In the genomic region with DNA sequence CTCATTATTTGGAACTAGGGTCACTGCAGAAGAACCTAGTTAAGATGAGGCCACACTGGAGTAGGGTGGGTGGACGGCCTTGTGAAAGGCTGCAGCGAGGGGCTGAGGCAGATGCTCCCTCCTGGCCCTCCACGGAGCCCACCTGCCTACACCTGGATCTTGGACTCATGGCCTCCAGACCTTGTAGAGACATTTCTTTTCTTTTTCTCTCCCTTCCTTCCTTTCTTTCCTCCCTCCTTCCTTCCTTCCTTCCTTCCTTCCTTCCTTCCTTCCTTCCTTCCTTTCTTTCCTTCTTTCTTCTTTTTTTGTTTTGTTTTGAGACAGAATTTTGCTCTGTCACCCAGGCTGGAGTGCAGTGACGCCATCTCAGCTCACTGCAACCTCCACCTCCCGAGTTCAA, we compare ENCODE assay signal across 13 cellular contexts. TPM values are rescaled to one million over a fixed set of nuclear protein-coding genes. Genes with fewer than 3 reads are reported as not detected.
DNase-seq lines count a peak whose midpoint lies in the region; ATAC-seq and TF ChIP-seq lines count a peak whose summit lies in the region.
"Had no signal": no experiment of that assay in that cellular context is flagged by ENCODE, and none has a peak within 500 bp of the region (broad histone marks: within the 10 kb centered on the region; RNA-seq: fewer than 3 reads in every experiment).

No MANE protein-coding gene starts in this region.

- no peak for TF ChIP-seq CTCF in heart right ventricle (IDR thresholded peaks at IDR 0.05)
- no peak for TF ChIP-seq CTCF in WTC11 (IDR thresholded peaks at IDR 0.05)
- TF ChIP-seq CTCF in type B pancreatic cell (conservative IDR thresholded peaks at IDR 0.05), result no peak
- no peak for TF ChIP-seq CTCF in spleen (IDR thresholded peaks at IDR 0.05 in 8 of 11, conservative IDR thresholded peaks at IDR 0.05 in 3 of 11)

- no peaks in the 10 kb centered on the region for H3K9me3 ChIP-seq in heart right ventricle
- no peaks in the 10 kb centered on the region for H3K9me3 ChIP-seq in mucosa of rectum (ENCODE audit: control insufficient read depth in 2 of 2, low read length in 2 of 2)
- no peaks in the 10 kb centered on the region for H3K9me3 ChIP-seq in spleen
- H3K9me3 ChIP-seq: BLaER1 treated with 17β-estradiol and CSF1 and Interleukin-3, amounts not matched to agents 10 nM and 100 nM had no signal

- H3K4me1 ChIP-seq in heart right ventricle (peaks cover 16 to 30% (median 25%) of the 10 kb centered on the region in 9 donors), mucosa of rectum (ENCODE audit: control insufficient read depth in 2 of 2, insufficient read depth in 2 of 2, low read length in 2 of 2) (peaks cover 25 to 37% of the 10 kb centered on the region in 2 donors), spleen (peaks cover 17 to 28% (median 25%) of the 10 kb centered on the region in 6 donors)

- H3K27me3 Mint-ChIP-seq in WTC11 (ENCODE audit: low read depth) (peaks cover 64% of the 10 kb centered on the region), type B pancreatic cell (peaks cover 62% of the 10 kb centered on the region)

- H3K36me3 Mint-ChIP-seq in WTC11, result no peaks in the 10 kb centered on the region
- no peaks in the 10 kb centered on the region for H3K36me3 Mint-ChIP-seq in type B pancreatic cell
- H3K36me3 Mint-ChIP-seq: CD4-positive, CD25-positive, alpha-beta regulatory T cell had no signal

- POLR2A ChIA-PET in WTC11 (lab: Charles Lee), result interaction anchor here (0.6 to 4.8 kb wide), 3 partner anchors 10 to 148 kb away, joined by 4 to 24 read pairs (median 4); no protein-coding TSS in a partner anchor

- peaks cover 4% of the 10 kb centered on the region; the same call in 1 of the 2 replicates for H3K4me1 Mint-ChIP-seq in WTC11
- H3K4me1 Mint-ChIP-seq in type B pancreatic cell (ENCODE audit: unreplicated experiment), result no peaks in the 10 kb centered on the region

- H3K27me3 ChIP-seq in heart right ventricle, result peaks cover 0 to 53% (median 32%) of the 10 kb centered on the region in 7 donors
- peaks cover 0 to 4% of the 10 kb centered on the region in 2 donors for H3K27me3 ChIP-seq in mucosa of rectum (ENCODE audit: control insufficient read depth in 2 of 2, insufficient read depth in 2 of 2, low read length in 2 of 2)
- peaks cover 0 to 81% (median 36%) of the 10 kb centered on the region in 7 donors for H3K27me3 ChIP-seq in spleen (replicated peaks in 1 of 7)

- H3K9me3 Mint-ChIP-seq in WTC11 (no peaks in the 10 kb centered on the region), type B pancreatic cell (no peaks in the 10 kb centered on the region)

- CTCF ChIA-PET in WTC11 (lab: Charles Lee), result interaction anchor here (0.6 to 9.7 kb wide), 12 partner anchors 12 to 279 kb away, joined by 3 to 457 read pairs (median 15); partner anchors contain the start of genes DUSP8, KRTAP5-2 and KRTAP5-5

- DNase-seq in Right ventricle myocardium inferior (ENCODE audit: missing footprints) (peak; percentile 3), heart right ventricle (no peak), WTC11 (ENCODE audit: low spot score) (no peak), type B pancreatic cell (ENCODE audit: extremely low spot score, unreplicated experiment) (no peak), spleen (no peak)
- DNase-seq in activated naive CD4-positive, alpha-beta T cell (lab: John Stamatoyannopoulos, UW), result no peak
- DNase-seq: 8988T; AML-193; CD4-positive, CD25-positive, alpha-beta regulatory T cell; GF-D8 had no signal

- ATAC-seq in Right ventricle myocardium inferior (no peak), heart right ventricle (no peak), WTC11 (no peak)

- TF ChIP-seq POLR2A in spleen (IDR thresholded peaks at IDR 0.05), result no peak

- H3K27ac Mint-ChIP-seq in WTC11 (no peak overlapping the region), type B pancreatic cell (peak overlapping the region; percentile 83)

- H3K27ac ChIP-seq in heart right ventricle (no peak overlapping the region), mucosa of rectum (ENCODE audit: low read depth in 2 of 2, low read length in 2 of 2) (peak overlapping the region; percentile 48 to 78), spleen (no peak overlapping the region)
- H3K27ac ChIP-seq: BLaER1 treated with 17β-estradiol and CSF1 and Interleukin-3, amounts not matched to agents 10 nM and 100 nM had no signal

- intact Hi-C loops in Right ventricle myocardium inferior (cut with DNase I), result no loop called here
- intact Hi-C loops in heart right ventricle (cut with DNase I), result loop anchor here in 6 of 10 donors (5.0 to 10.0 kb wide), 2 partner anchors 79 to 82 kb away; partner anchors contain the start of genes KRTAP5-5 (in 6 of the 6) and KRTAP5-4 (in 5 of the 6)
- intact Hi-C loops in spleen (cut with DNase I; ENCODE audit: low total_unique reads), result no loop called here

- no peak overlapping the region for H3K9ac ChIP-seq in mucosa of rectum (ENCODE audit: low read depth in 1 of 2, low read length in 2 of 2)
- H3K9ac ChIP-seq: BLaER1 treated with 17β-estradiol and CSF1 and Interleukin-3, amounts not matched to agents 10 nM and 100 nM had no signal

- WGBS in heart right ventricle, 2 donors, result 69 to 75% methylated on average over 5 of the region's 5 CpGs
- 59 to 74% (median 68%) methylated on average over 5 of the region's 5 CpGs for WGBS in spleen, 5 donors

- H3K4me3 ChIP-seq in heart right ventricle (no peak overlapping the region), mucosa of rectum (ENCODE audit: low read length in 2 of 2) (no peak overlapping the region), spleen (no peak overlapping the region)
- H3K4me3 ChIP-seq: BLaER1 treated with 17β-estradiol and CSF1 and Interleukin-3, amounts not matched to agents 10 nM and 100 nM had no signal

- H3K36me3 ChIP-seq in heart right ventricle, result no peaks in the 10 kb centered on the region
- no peaks in the 10 kb centered on the region for H3K36me3 ChIP-seq in mucosa of rectum (ENCODE audit: control insufficient read depth in 2 of 2, insufficient read depth in 2 of 2, low read length in 2 of 2)
- H3K36me3 ChIP-seq in spleen, result no peaks in the 10 kb centered on the region
- H3K36me3 ChIP-seq: BLaER1 treated with 17β-estradiol and CSF1 and Interleukin-3, amounts not matched to agents 10 nM and 100 nM had no signal

- no peak overlapping the region for H3K4me3 Mint-ChIP-seq in WTC11
- no peak overlapping the region for H3K4me3 Mint-ChIP-seq in type B pancreatic cell

TF ChIP-seq in WTC11, 78 proteins besides CTCF, POLR2A, EP300 and RAD21:
- TF ChIP-seq IRF2 (CRISPR knock-in tag; IDR thresholded peaks at IDR 0.05; ENCODE audit: borderline replicate concordance, low read depth), result no peak
- TF ChIP-seq, protein P1, sequence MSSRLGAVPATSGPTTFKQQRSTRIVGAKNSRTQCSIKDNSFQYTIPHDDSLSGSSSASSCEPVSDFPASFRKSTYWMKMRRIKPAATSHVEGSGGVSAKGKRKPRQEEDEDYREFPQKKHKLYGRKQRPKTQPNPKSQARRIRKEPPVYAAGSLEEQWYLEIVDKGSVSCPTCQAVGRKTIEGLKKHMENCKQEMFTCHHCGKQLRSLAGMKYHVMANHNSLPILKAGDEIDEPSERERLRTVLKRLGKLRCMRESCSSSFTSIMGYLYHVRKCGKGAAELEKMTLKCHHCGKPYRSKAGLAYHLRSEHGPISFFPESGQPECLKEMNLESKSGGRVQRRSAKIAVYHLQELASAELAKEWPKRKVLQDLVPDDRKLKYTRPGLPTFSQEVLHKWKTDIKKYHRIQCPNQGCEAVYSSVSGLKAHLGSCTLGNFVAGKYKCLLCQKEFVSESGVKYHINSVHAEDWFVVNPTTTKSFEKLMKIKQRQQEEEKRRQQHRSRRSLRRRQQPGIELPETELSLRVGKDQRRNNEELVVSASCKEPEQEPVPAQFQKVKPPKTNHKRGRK (CRISPR knock-in tag; IDR thresholded peaks at IDR 0.05; ENCODE audit: borderline replicate concordance), result peak; percentile 81; the same call in 1 of the 2 replicates
- TF ChIP-seq SMAD3 (CRISPR knock-in tag; IDR thresholded peaks at IDR 0.05; ENCODE audit: borderline replicate concordance), result no peak
- no peak for TF ChIP-seq NR1H2 (CRISPR knock-in tag; IDR thresholded peaks at IDR 0.05)
- no peak for TF ChIP-seq GABPB1 (CRISPR knock-in tag; IDR thresholded peaks at IDR 0.05)

RNA-seq across cellular contexts. Expression of gene DUSP8, which starts 26.6 kb away (rescaled TPM):
- total RNA-seq in Right ventricle myocardium inferior (10.5 TPM), heart right ventricle (10 to 100 TPM; 10.4 to 53.5 (median 22.2) TPM), WTC11 (2021) (1.7 to 2.5 TPM (median 2.4 TPM) in 3 replicates), type B pancreatic cell (ENCODE audit: low replicate concordance) (8.4 and 16.1 TPM in 2 replicates), spleen (10 to 100 TPM in 1 of 7 donors, 1 to 10 TPM in 6; 1.4 to 18.4 (median 3.1) TPM)
- polyA plus RNA-seq in heart right ventricle (1 to 10 TPM; 5.9 to 7.7 TPM), spleen (1 to 10 TPM in 1 of 3 donors, under 1 TPM in 2; 0.38 to 3.2 (median 0.87) TPM)

RNA-seq across cellular contexts. Expression of gene KRTAP5-1, which starts 39.7 kb away (rescaled TPM):
- not detected for total RNA-seq in Right ventricle myocardium inferior
- total RNA-seq in heart right ventricle, result not detected
- polyA plus RNA-seq in heart right ventricle, result not detected
- not detected in 3 replicates for total RNA-seq in WTC11 (2021)
- total RNA-seq in type B pancreatic cell (ENCODE audit: low replicate concordance), result not detected in 2 replicates
- total RNA-seq in spleen, result not detected
- not detected for polyA plus RNA-seq in spleen
- total RNA-seq: CD4-positive, CD25-positive, alpha-beta regulatory T cell; H7 had no signal
- polyA plus RNA-seq: CD4-positive, CD25-positive, alpha-beta regulatory T cell had no signal

RNA-seq across cellular contexts. Expression of gene KRTAP5-2, which starts 52.7 kb away (rescaled TPM):
- total RNA-seq in Right ventricle myocardium inferior (not detected), heart right ventricle (not detected), WTC11 (2021) (not detected in 3 replicates), type B pancreatic cell (ENCODE audit: low replicate concordance) (not detected in 2 replicates), spleen (not detected)
- polyA plus RNA-seq in heart right ventricle (under 1 TPM in 1 of 2 donors, not detected in 1; 0.04 TPM), spleen (not detected)
- total RNA-seq: H7 had no signal
- polyA plus RNA-seq: CD4-positive, CD25-positive, alpha-beta regulatory T cell had no signal

RNA-seq across cellular contexts. Expression of gene MOB2, which starts 58.9 kb away (rescaled TPM):
- total RNA-seq in Right ventricle myocardium inferior (48.7 TPM), heart right ventricle (10 to 100 TPM; 36.8 to 59.1 (median 45.2) TPM), WTC11 (2021) (17.7 to 23.4 TPM (median 21.7 TPM) in 3 replicates), type B pancreatic cell (ENCODE audit: low replicate concordance) (39.6 and 46.8 TPM in 2 replicates), spleen (10 to 100 TPM; 28.1 to 49.8 (median 42.3) TPM)
- polyA plus RNA-seq in heart right ventricle (10 to 100 TPM; 25.2 to 57.9 TPM), spleen (10 to 100 TPM; 30.5 to 51.5 (median 32.6) TPM)

Comparison
In these comparisons a context has a peak if more than half of its experiments do, and no peak if none do; other contexts are left out.
1. intact Hi-C loops: an anchor here in heart right ventricle (5.0 to 10.0 kb wide); none called in Right ventricle myocardium inferior and spleen.
2. H3K27ac ChIP-seq: peak in mucosa of rectum (2 of 2); none in heart right ventricle (0 of 10) and spleen (0 of 8).